8 cellular contexts compared by ENCODE assay signal in the genomic region with DNA sequence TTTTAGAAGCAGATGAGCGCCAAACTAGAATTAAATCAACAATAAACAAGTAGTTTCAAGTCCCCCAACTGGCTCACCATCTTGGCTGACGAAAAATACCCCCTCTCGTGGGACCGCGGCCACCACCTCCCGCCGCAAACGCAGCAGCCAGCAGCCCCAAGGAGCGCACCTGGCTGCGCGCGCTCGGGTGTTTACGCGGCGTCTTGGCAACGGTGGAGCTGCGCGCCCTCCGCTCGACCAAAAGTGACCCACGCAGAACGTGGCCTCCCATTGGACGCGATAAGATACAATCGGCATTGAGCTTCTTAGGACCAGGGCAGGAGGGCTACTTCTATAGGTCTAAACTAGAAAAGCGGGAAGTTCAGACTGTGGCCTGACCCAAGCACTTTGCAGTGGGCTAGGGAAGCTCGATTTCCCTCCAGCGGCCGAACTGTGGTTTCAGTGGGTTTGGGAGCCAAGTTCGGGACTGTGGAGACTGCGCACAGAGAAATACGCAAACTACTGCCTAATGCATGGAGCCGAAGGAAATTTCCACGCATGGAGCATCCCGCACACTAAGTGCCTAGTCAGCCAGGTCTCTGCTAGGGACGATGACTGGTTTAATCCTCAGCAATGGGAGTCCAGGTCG. TPM values are rescaled to one million over a fixed set of nuclear protein-coding genes. Genes with fewer than 3 reads are reported as not detected.
DNase-seq lines count a peak whose midpoint lies in the region; ATAC-seq, FAIRE-seq and TF ChIP-seq lines count a peak whose summit lies in the region.

A gene with protein sequence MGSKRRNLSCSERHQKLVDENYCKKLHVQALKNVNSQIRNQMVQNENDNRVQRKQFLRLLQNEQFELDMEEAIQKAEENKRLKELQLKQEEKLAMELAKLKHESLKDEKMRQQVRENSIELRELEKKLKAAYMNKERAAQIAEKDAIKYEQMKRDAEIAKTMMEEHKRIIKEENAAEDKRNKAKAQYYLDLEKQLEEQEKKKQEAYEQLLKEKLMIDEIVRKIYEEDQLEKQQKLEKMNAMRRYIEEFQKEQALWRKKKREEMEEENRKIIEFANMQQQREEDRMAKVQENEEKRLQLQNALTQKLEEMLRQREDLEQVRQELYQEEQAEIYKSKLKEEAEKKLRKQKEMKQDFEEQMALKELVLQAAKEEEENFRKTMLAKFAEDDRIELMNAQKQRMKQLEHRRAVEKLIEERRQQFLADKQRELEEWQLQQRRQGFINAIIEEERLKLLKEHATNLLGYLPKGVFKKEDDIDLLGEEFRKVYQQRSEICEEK (minus strand): TSS at position 245 of the 628 bp plus-strand sequence. CDS start 165 bp downstream, at position 80.

- no peaks in the 10 kb centered on the region for H3K27me3 Mint-ChIP-seq in activated B cell treated with CpG ODN at 0.5 μM for 24 hours

- peaks cover 2% of the 10 kb centered on the region for H3K36me3 Mint-ChIP-seq in activated B cell treated with CpG ODN at 0.5 μM for 24 hours (ENCODE audit: low read depth)

- H3K36me3 ChIP-seq in kidney (ENCODE audit: control insufficient read depth in 1 of 2, insufficient read depth in 2 of 2, low read length in 2 of 2), result no peaks in the 10 kb centered on the region

- in situ Hi-C loops in GM18951 (cut with MboI; ENCODE audit: low sequenced_read_pairs, unreplicated experiment), result no loop called here

- H3K4me1 ChIP-seq in kidney (ENCODE audit: control insufficient read depth in 1 of 2, insufficient read depth in 1 of 2, low read depth in 1 of 2, low read length in 2 of 2), result peaks cover 5 to 11% of the 10 kb centered on the region in 2 donors

- TF ChIP-seq CTCF in activated B cell treated with CpG ODN at 0.5 μM for 24 hours (IDR thresholded peaks at IDR 0.05) (no peak), choroid plexus epithelial cell (conservative IDR thresholded peaks at IDR 0.05; ENCODE audit: low read depth, low read length) (no peak), kidney (IDR thresholded peaks at IDR 0.05; ENCODE audit: borderline replicate concordance, extremely low read depth, insufficient read depth) (no peak)

- H3K27ac Mint-ChIP-seq in activated B cell treated with CpG ODN at 0.5 μM for 24 hours, result peak within 1 kb of the TSS; percentile 97

- peak; percentile 63 for TF ChIP-seq POLR2A in GM18951 (IDR thresholded peaks at IDR 0.05; ENCODE audit: extremely low read depth, insufficient read depth, insufficient read length)

- FAIRE-seq in kidney (lab: Jason Lieb, UNC), result peak; percentile 79

- H3K9ac ChIP-seq in kidney (ENCODE audit: low read length in 2 of 2), result peak within 1 kb of the TSS; percentile 35 to 80

- H3K9me3 Mint-ChIP-seq in activated B cell treated with CpG ODN at 0.5 μM for 24 hours, result no peaks in the 10 kb centered on the region

- CTCF ChIA-PET in activated B cell treated with CpG ODN at 0.5 μM for 24 hours (lab: Charles Lee), result interaction anchor here (0.6 to 1.5 kb wide), 4 partner anchors 26 to 1027 kb away, joined by 3 to 5 read pairs (median 3); no protein-coding TSS in a partner anchor

- H3K9me3 ChIP-seq in kidney (ENCODE audit: control insufficient read depth in 1 of 2, low read length in 2 of 2), result no peaks in the 10 kb centered on the region

- intact Hi-C loops in activated B cell treated with CpG ODN at 0.5 μM for 24 hours (cut with micrococcal nuclease), result loop anchor here (2.0 to 10.0 kb wide), 7 partner anchors 92 to 1240 kb away; partner anchors contain the start of genes POLR2M, TEX9 and ZNF280D
- intact Hi-C loops in kidney (cut with DNase I), result no loop called here

- peak; percentile 97 for DNase-seq in AG20443 (ENCODE audit: low spot score)
- peak; percentile 93 for DNase-seq in NCI-H2227 treated with DMSO at 0.1 percent for 48 hours (lab: John Stamatoyannopoulos, UW)
- DNase-seq in activated B cell treated with CpG ODN at 0.5 μM for 24 hours, result peak; percentile 84
- DNase-seq in choroid plexus epithelial cell (ENCODE audit: low read depth), result peak; percentile 98
- DNase-seq in kidney, result peak; percentile 94
- DNase-seq in stimulated activated CD4-positive, alpha-beta T cell treated with anti-CD3 and anti-CD28 coated beads, Interleukin-15, amount 100 ng/mL, for 24 hours, result peak; percentile 85

- no peak within 1 kb of the TSS for H3K27ac ChIP-seq in kidney (ENCODE audit: low read depth in 2 of 2, low read length in 2 of 2)

- H3K4me3 ChIP-seq in choroid plexus epithelial cell (ENCODE audit: low read depth, low read length) (peak within 1 kb of the TSS; percentile 74), kidney (ENCODE audit: low read length in 2 of 2) (peak within 1 kb of the TSS; percentile 79 to 94)

- peak within 1 kb of the TSS; percentile 92 for H3K4me3 Mint-ChIP-seq in activated B cell treated with CpG ODN at 0.5 μM for 24 hours

- POLR2A ChIA-PET in activated B cell treated with CpG ODN at 0.5 μM for 24 hours (lab: Charles Lee), result interaction anchor here (0.6 to 1.7 kb wide), 5 partner anchors 219 to 1242 kb away, joined by 3 to 4 read pairs (median 3); partner anchors contain the start of gene POLR2M

- ATAC-seq in HG03139 (IDR thresholded peaks at IDR 0.05; ENCODE audit: unreplicated experiment), result peak; percentile 96
- ATAC-seq in activated B cell treated with CpG ODN at 0.5 μM for 24 hours (ENCODE audit: low read depth), result peak; percentile 95

- H3K4me1 Mint-ChIP-seq in activated B cell treated with CpG ODN at 0.5 μM for 24 hours, result peaks cover 21% of the 10 kb centered on the region

RNA-seq across cellular contexts. Expression of the gene that starts here (rescaled TPM):
- 0.62 and 0.66 TPM in 2 replicates for total RNA-seq in activated B cell treated with CpG ODN at 0.5 μM for 24 hours
- total RNA-seq in kidney, result 5.6 TPM
- polyA plus RNA-seq in kidney (ENCODE audit: insufficient read depth, low read depth, low replicate concordance), result 6.9 TPM

Comparison
In these comparisons a context has a peak if more than half of its experiments do, and no peak if none do; other contexts are left out.
1. Peak in DNase-seq and ATAC-seq in activated B cell treated with CpG ODN at 0.5 μM for 24 hours; RNA of the gene not detected or under 1 TPM.